7 cellular contexts compared by ENCODE assay signal in genomic region chr16:27154573-27155521, GRCh38. TPM values are rescaled to one million over a fixed set of nuclear protein-coding genes. Genes with fewer than 3 reads are reported as not detected.
DNase-seq lines count a peak whose midpoint lies in the region; ATAC-seq and TF ChIP-seq lines count a peak whose summit lies in the region.

No MANE protein-coding gene starts in this region.

- H3K27me3 ChIP-seq in MG63: no peaks in the 10 kb centered on the region
- no peaks in the 10 kb centered on the region for H3K27me3 ChIP-seq in colonic mucosa
- H3K27me3 ChIP-seq in liver (ENCODE audit: control insufficient read depth in 4 of 4, insufficient read depth in 4 of 4, low read length in 3 of 4): no peaks in the 10 kb centered on the region

- no peaks in the 10 kb centered on the region for H3K36me3 ChIP-seq in MG63
- no peaks in the 10 kb centered on the region for H3K36me3 ChIP-seq in colonic mucosa
- no peaks in the 10 kb centered on the region for H3K36me3 ChIP-seq in liver (ENCODE audit: control insufficient read depth in 4 of 4, insufficient read depth in 3 of 4, low read depth in 1 of 4, low read length in 3 of 4)

- H3K4me1 ChIP-seq in colonic mucosa: peaks cover 7% of the 10 kb centered on the region
- peaks cover 0 to 10% (median 9%) of the 10 kb centered on the region in 4 donors for H3K4me1 ChIP-seq in liver (ENCODE audit: control insufficient read depth in 4 of 4, insufficient read depth in 4 of 4, low read length in 3 of 4)

- DNase-seq in MG63 (peak; percentile 23), colonic mucosa (peak; percentile 74)
- peak; percentile 68 to 69 for DNase-seq in activated CD4-positive, alpha-beta T cell treated with anti-CD3 and anti-CD28 coated beads for 24 hours (ENCODE audit: low read depth in 2 of 2)
- DNase-seq in stimulated activated CD4-positive, alpha-beta T cell treated with anti-CD3 and anti-CD28 coated beads, TNF-alpha, amount 100 ng/mL, for 48 hours (ENCODE audit: low read depth in 3 of 3): peak; percentile 34 to 67 (median 65)

- intact Hi-C loops in colonic mucosa (cut with DNase I): no loop called here

- TF ChIP-seq RAD21 in liver (IDR thresholded peaks at IDR 0.05): peak; percentile 80 to 86

- H3K27ac ChIP-seq in colonic mucosa (peak overlapping the region; percentile 12), liver (ENCODE audit: low read depth in 1 of 2, low read length in 2 of 2) (no peak overlapping the region)

- H3K4me3 ChIP-seq in MG63: no peak overlapping the region
- H3K4me3 ChIP-seq in colonic mucosa: no peak overlapping the region
- H3K4me3 ChIP-seq in liver (ENCODE audit: low read depth in 1 of 3, low read length in 3 of 3): no peak overlapping the region

- H3K9me3 ChIP-seq in MG63: no peaks in the 10 kb centered on the region; the same call in 1 of the 2 replicates
- H3K9me3 ChIP-seq in colonic mucosa: no peaks in the 10 kb centered on the region
- H3K9me3 ChIP-seq in liver (ENCODE audit: control insufficient read depth in 4 of 4, low read length in 3 of 4): no peaks in the 10 kb centered on the region

- WGBS in liver: 20% methylated on average over 25 of the region's 25 CpGs

- TF ChIP-seq CTCF in GM12873 (IDR thresholded peaks at IDR 0.05; ENCODE audit: insufficient read depth, low read depth, low read length, missing control alignments) (peak; percentile 100), colonic mucosa (IDR thresholded peaks at IDR 0.05) (peak; percentile 97), liver (IDR thresholded peaks at IDR 0.05; ENCODE audit: low read depth, low read length, missing input control) (peak; percentile 95)

- H3K9ac ChIP-seq in colonic mucosa (ENCODE audit: low read depth in 2 of 2, low read length in 2 of 2) (peak overlapping the region in 1 of 2 donors; percentile 59), liver (ENCODE audit: low read depth in 1 of 2, low read length in 2 of 2) (no peak overlapping the region)

- ATAC-seq in GM21381 (IDR thresholded peaks at IDR 0.05; ENCODE audit: unreplicated experiment): no peak

TF ChIP-seq in liver, 16 proteins besides CTCF, POLR2A, EP300 and RAD21:
- TF ChIP-seq SP1 (IDR thresholded peaks at IDR 0.05) (peak; percentile 51), HNF4A (conservative IDR thresholded peaks at IDR 0.05) (peak; percentile 50 to 60), RXRA (IDR thresholded peaks at IDR 0.05) (peak in 1 of 2 donors; percentile 47), YY1 (IDR thresholded peaks at IDR 0.05) (no peak)
- TF ChIP-seq, protein P1, sequence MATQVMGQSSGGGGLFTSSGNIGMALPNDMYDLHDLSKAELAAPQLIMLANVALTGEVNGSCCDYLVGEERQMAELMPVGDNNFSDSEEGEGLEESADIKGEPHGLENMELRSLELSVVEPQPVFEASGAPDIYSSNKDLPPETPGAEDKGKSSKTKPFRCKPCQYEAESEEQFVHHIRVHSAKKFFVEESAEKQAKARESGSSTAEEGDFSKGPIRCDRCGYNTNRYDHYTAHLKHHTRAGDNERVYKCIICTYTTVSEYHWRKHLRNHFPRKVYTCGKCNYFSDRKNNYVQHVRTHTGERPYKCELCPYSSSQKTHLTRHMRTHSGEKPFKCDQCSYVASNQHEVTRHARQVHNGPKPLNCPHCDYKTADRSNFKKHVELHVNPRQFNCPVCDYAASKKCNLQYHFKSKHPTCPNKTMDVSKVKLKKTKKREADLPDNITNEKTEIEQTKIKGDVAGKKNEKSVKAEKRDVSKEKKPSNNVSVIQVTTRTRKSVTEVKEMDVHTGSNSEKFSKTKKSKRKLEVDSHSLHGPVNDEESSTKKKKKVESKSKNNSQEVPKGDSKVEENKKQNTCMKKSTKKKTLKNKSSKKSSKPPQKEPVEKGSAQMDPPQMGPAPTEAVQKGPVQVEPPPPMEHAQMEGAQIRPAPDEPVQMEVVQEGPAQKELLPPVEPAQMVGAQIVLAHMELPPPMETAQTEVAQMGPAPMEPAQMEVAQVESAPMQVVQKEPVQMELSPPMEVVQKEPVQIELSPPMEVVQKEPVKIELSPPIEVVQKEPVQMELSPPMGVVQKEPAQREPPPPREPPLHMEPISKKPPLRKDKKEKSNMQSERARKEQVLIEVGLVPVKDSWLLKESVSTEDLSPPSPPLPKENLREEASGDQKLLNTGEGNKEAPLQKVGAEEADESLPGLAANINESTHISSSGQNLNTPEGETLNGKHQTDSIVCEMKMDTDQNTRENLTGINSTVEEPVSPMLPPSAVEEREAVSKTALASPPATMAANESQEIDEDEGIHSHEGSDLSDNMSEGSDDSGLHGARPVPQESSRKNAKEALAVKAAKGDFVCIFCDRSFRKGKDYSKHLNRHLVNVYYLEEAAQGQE (IDR thresholded peaks at IDR 0.05): no peak

RNA-seq across cellular contexts. Expression of gene KDM8, which starts 48.5 kb away (rescaled TPM):
- total RNA-seq in MG63 (2014; rRNA removed; shearing (Covaris generic); ENCODE audit: low replicate concordance): 4.4 and 10.2 TPM in 2 replicates
- total RNA-seq in colonic mucosa: 1 to 10 TPM; 5.2 to 7.1 TPM
- total RNA-seq in liver: 100 to 1,000 TPM in 1 of 2 donors, 1 to 10 TPM in 1; 4.6 to 198 TPM
- polyA plus RNA-seq in liver: 10 to 100 TPM; 96.7 to 98.7 TPM

Comparison
In these comparisons a context has a peak if more than half of its experiments do, and no peak if none do; other contexts are left out.
1. DNase-seq: peak in every context shown above with its lines; median percentile 74 in colonic mucosa; 68 in activated CD4-positive, alpha-beta T cell treated with anti-CD3 and anti-CD28 coated beads for 24 hours; 65 in stimulated activated CD4-positive, alpha-beta T cell treated with anti-CD3 and anti-CD28 coated beads, TNF-alpha, amount 100 ng/mL, for 48 hours; 23 in MG63.